In genomic region chr22:42754658-42755057, GRCh38 we compare ENCODE assay signal across 13 cellular contexts. TPM values are rescaled to one million over a fixed set of nuclear protein-coding genes. Genes with fewer than 3 reads are reported as not detected.
DNase-seq lines count a peak whose midpoint lies in the region; ATAC-seq, FAIRE-seq and TF ChIP-seq lines count a peak whose summit lies in the region.
"Had no signal": no experiment of that assay in that cellular context is flagged by ENCODE, and none has a peak within 500 bp of the region (broad histone marks: within the 10 kb centered on the region; RNA-seq: fewer than 3 reads in every experiment).

No MANE protein-coding gene starts in this region.

- peak; percentile 11; the same call in 1 of the 2 replicates for TF ChIP-seq RAD21 in IMR-90 (IDR thresholded peaks at IDR 0.05; ENCODE audit: low read length)

- no peak overlapping the region for H3K27ac Mint-ChIP-seq in astrocyte (ENCODE audit: unreplicated experiment)
- H3K27ac Mint-ChIP-seq: IgD-negative memory B cell; stimulated activated naive CD8-positive, alpha-beta T cell treated with anti-CD3 and anti-CD28 coated beads, Interleukin-15, Interleukin-2, amounts not matched to agents 100 ng/mL and 50 ng/mL, for 24 hours had no signal

- H4K20me1 ChIP-seq in IMR-90 (ENCODE audit: insufficient read depth, low read length), result no peaks in the 10 kb centered on the region
- H4K20me1 ChIP-seq in astrocyte (ENCODE audit: insufficient read depth, low read length), result no peaks in the 10 kb centered on the region

- H3K9ac ChIP-seq in IMR-90 (ENCODE audit: low read depth, low read length), result no peak overlapping the region
- H3K9ac ChIP-seq in astrocyte (ENCODE audit: low read length), result no peak overlapping the region

- 0 out of 2 replicates have a peak overlapping the region, but pooled peaks have one; percentile 18 for H3K56ac ChIP-seq in IMR-90 (ENCODE audit: extremely low read depth, insufficient read depth, low read length)

- H3K4ac ChIP-seq in IMR-90 (ENCODE audit: low read depth, low read length), result peak overlapping the region; percentile 34

- no peak overlapping the region for H4K5ac ChIP-seq in IMR-90 (ENCODE audit: low read depth, low read length)

- H3K9me3 ChIP-seq in IMR-90 (ENCODE audit: control insufficient read depth, insufficient read depth, low read length) (no peaks in the 10 kb centered on the region), astrocyte (ENCODE audit: insufficient read depth, low read depth, low read length) (no peaks in the 10 kb centered on the region), right cardiac atrium (ENCODE audit: control insufficient read depth, low read length) (no peaks in the 10 kb centered on the region)
- H3K9me3 ChIP-seq: gastrocnemius medialis had no signal

- peak overlapping the region; percentile 42 for H2BK5ac ChIP-seq in IMR-90 (ENCODE audit: low read depth, low read length, poor library complexity, severe bottlenecking)

- H3K4me3 Mint-ChIP-seq in astrocyte (ENCODE audit: unreplicated experiment), result no peak overlapping the region
- H3K4me3 Mint-ChIP-seq: IgD-negative memory B cell; stimulated activated naive CD8-positive, alpha-beta T cell treated with anti-CD3 and anti-CD28 coated beads, Interleukin-15, Interleukin-2, amounts not matched to agents 100 ng/mL and 50 ng/mL, for 24 hours had no signal

- peak; percentile 92 for DNase-seq in IMR-90
- peak; percentile 97 for DNase-seq in astrocyte (ENCODE audit: low read depth)
- DNase-seq in right cardiac atrium, result peak; percentile 44 to 75 (median 71)
- peak; percentile 30 for DNase-seq in urothelium cell line (ENCODE audit: low spot score)
- no peak for DNase-seq in dorsolateral prefrontal cortex
- no peak for DNase-seq in activated CD8-positive, alpha-beta memory T cell treated with anti-CD3 and anti-CD28 coated beads, Interleukin-2, amount 50 U/mL, for 4 hours
- no peak for DNase-seq in ureter (ENCODE audit: low spot score)
- DNase-seq: amniotic stem cell; gastrocnemius medialis; naive B cell; stimulated activated CD4-positive, alpha-beta T cell treated with anti-CD3 and anti-CD28 coated beads, Interleukin-15, amount 100 ng/mL, for 24 hours had no signal

- ATAC-seq in IMR-90 (ENCODE audit: low read depth) (peak; percentile 57), right cardiac atrium (peak; percentile 28 to 51)
- ATAC-seq: gastrocnemius medialis had no signal

- H3K4me2 ChIP-seq in IMR-90 (ENCODE audit: low read depth, low read length) (no peak overlapping the region), astrocyte (ENCODE audit: low read length) (no peak overlapping the region)

- H3K27ac ChIP-seq in IMR-90 (ENCODE audit: insufficient read depth, low read length) (peak overlapping the region; percentile 32; the same call in 1 of the 2 replicates), astrocyte (ENCODE audit: low read depth, low read length) (no peak overlapping the region), right cardiac atrium (ENCODE audit: low read length) (peak overlapping the region; percentile 51), dorsolateral prefrontal cortex (no peak overlapping the region)
- H3K27ac ChIP-seq: gastrocnemius medialis had no signal

- no peaks in the 10 kb centered on the region for H3K4me1 Mint-ChIP-seq in astrocyte (ENCODE audit: low read depth, unreplicated experiment)

- H3K27me3 Mint-ChIP-seq in astrocyte (ENCODE audit: low read depth, unreplicated experiment), result peaks cover 9% of the 10 kb centered on the region
- H3K27me3 Mint-ChIP-seq: stimulated activated naive CD8-positive, alpha-beta T cell treated with anti-CD3 and anti-CD28 coated beads, Interleukin-15, Interleukin-2, amounts not matched to agents 100 ng/mL and 50 ng/mL, for 24 hours had no signal

- dilution Hi-C loops in IMR-90 (cut with HindIII; ENCODE audit: low sequenced_read_pairs, unreplicated experiment), result no loop called here

- in situ Hi-C loops in IMR-90 (cut with MboI; ENCODE audit: low sequenced_read_pairs), result no loop called here

- H3K14ac ChIP-seq in IMR-90 (replicated peaks; ENCODE audit: low read depth, low read length), result no peak overlapping the region

- H3K79me2 ChIP-seq in astrocyte (ENCODE audit: insufficient read depth, low read length), result no peaks in the 10 kb centered on the region

- H3K4me3 ChIP-seq in IMR-90 (ENCODE audit: insufficient read depth, low read depth, low read length) (no peak overlapping the region), astrocyte (ENCODE audit: insufficient read depth, low read depth, low read length) (no peak overlapping the region), right cardiac atrium (ENCODE audit: low read length) (no peak overlapping the region), dorsolateral prefrontal cortex (no peak overlapping the region)
- H3K4me3 ChIP-seq: gastrocnemius medialis had no signal

- H3K9me1 ChIP-seq in IMR-90 (ENCODE audit: insufficient read depth, low read length), result peaks cover 17% of the 10 kb centered on the region

- H3K4me1 ChIP-seq in IMR-90 (ENCODE audit: control insufficient read depth, insufficient read depth, low read length) (peaks cover 26% of the 10 kb centered on the region), astrocyte (ENCODE audit: insufficient read depth, low read length) (peaks cover 23% of the 10 kb centered on the region), right cardiac atrium (ENCODE audit: control insufficient read depth, insufficient read depth, low read length) (peaks cover 4% of the 10 kb centered on the region)

- peak; percentile 72 for FAIRE-seq in astrocyte (lab: Jason Lieb, UNC)
- peak; percentile 92 for FAIRE-seq in urothelium cell line (lab: Jason Lieb, UNC)

- CTCF ChIA-PET in IMR-90 (lab: Yijun Ruan, JAX), result interaction anchor here (0.6 kb wide), 1 partner anchor 24 kb away, joined by 3 read pairs; no protein-coding TSS in a partner anchor

- no peak for TF ChIP-seq CTCF in IMR-90 (conservative IDR thresholded peaks at IDR 0.05; ENCODE audit: low read depth, low read length)
- no peak for TF ChIP-seq CTCF in astrocyte (IDR thresholded peaks at IDR 0.05; ENCODE audit: insufficient read depth, low read depth, low read length)
- no peak for TF ChIP-seq CTCF in dorsolateral prefrontal cortex (IDR thresholded peaks at IDR 0.05 in 54 of 56, conservative IDR thresholded peaks at IDR 0.05 in 2 of 56; ENCODE audit: low read depth in 1 of 56, partially characterized antibody in 56 of 56)

- TF ChIP-seq POLR2A in IMR-90 (IDR thresholded peaks at IDR 0.05; ENCODE audit: low read depth, low read length), result no peak

- H3K36me3 ChIP-seq in IMR-90 (ENCODE audit: control insufficient read depth, insufficient read depth, low read length), result no peaks in the 10 kb centered on the region
- no peaks in the 10 kb centered on the region for H3K36me3 ChIP-seq in astrocyte (ENCODE audit: insufficient read depth, low read length)
- H3K36me3 ChIP-seq: gastrocnemius medialis had no signal

- H3K79me1 ChIP-seq in IMR-90 (ENCODE audit: low read depth in 1 of 2, low read length in 2 of 2), result no peaks in the 10 kb centered on the region

- peak overlapping the region in 1 of 2 experiments; percentile 7; a peak in 2 of 4 replicates for H4K8ac ChIP-seq in IMR-90 (ENCODE audit: low read depth in 2 of 2, low read length in 2 of 2)

- H2AK5ac ChIP-seq in IMR-90 (ENCODE audit: low read depth, low read length), result peak overlapping the region; percentile 37

- peak overlapping the region; percentile 5; the same call in 1 of the 3 replicates for H2BK15ac ChIP-seq in IMR-90 (ENCODE audit: low read depth, low read length)

- no peaks in the 10 kb centered on the region for H3K36me3 Mint-ChIP-seq in astrocyte (ENCODE audit: low read depth, unreplicated experiment)
- H3K36me3 Mint-ChIP-seq: naive B cell had no signal

- H3K18ac ChIP-seq in IMR-90 (ENCODE audit: low read depth, low read length), result no peak overlapping the region

- H2AK9ac ChIP-seq in IMR-90 (replicated peaks; ENCODE audit: low read depth, low read length, poor library complexity), result peak overlapping the region; percentile 72

- peak overlapping the region; percentile 33 for H2BK120ac ChIP-seq in IMR-90 (ENCODE audit: low read depth, low read length)

- POLR2A ChIA-PET in IMR-90 (lab: Charles Lee; ENCODE audit: unreplicated experiment), result no interaction called here

- BruUV-seq in IMR-90 (replicated peaks; lab: Mats Ljungman, UMichigan), result no TSS peak

- no peaks in the 10 kb centered on the region for H3K9me3 Mint-ChIP-seq in astrocyte (ENCODE audit: unreplicated experiment)
- H3K9me3 Mint-ChIP-seq: naive B cell; stimulated activated naive CD8-positive, alpha-beta T cell treated with anti-CD3 and anti-CD28 coated beads, Interleukin-15, Interleukin-2, amounts not matched to agents 100 ng/mL and 50 ng/mL, for 24 hours had no signal

- H4K91ac ChIP-seq in IMR-90 (ENCODE audit: insufficient read depth, low read depth, low read length), result peak overlapping the region; percentile 0

- WGBS in IMR-90 (ENCODE audit: extremely low coverage in 2 of 2, insufficient read length in 1 of 2), 2 experiments, result 20% methylated on average over 1 of the region's 6 CpGs; no CpG with 5 or more reads in 1 of the 2 experiments
- WGBS in right cardiac atrium, result 51% methylated on average over 6 of the region's 6 CpGs

- H2AFZ ChIP-seq in IMR-90 (replicated peaks; ENCODE audit: low read length, poor library complexity), result peak overlapping the region; percentile 84
- H2AFZ ChIP-seq in astrocyte (ENCODE audit: low read depth, low read length), result no peak overlapping the region

- peak overlapping the region; percentile 65 for H2BK20ac ChIP-seq in IMR-90 (ENCODE audit: low read depth, low read length)

- H3K27me3 ChIP-seq in IMR-90 (ENCODE audit: control insufficient read depth, insufficient read depth, low read length) (no peaks in the 10 kb centered on the region), astrocyte (ENCODE audit: insufficient read depth, low read length) (no peaks in the 10 kb centered on the region), right cardiac atrium (ENCODE audit: control insufficient read depth, insufficient read depth) (no peaks in the 10 kb centered on the region), dorsolateral prefrontal cortex (peaks cover 0 to 3% (median 0%) of the 10 kb centered on the region in 45 donors)
- H3K27me3 ChIP-seq: gastrocnemius medialis had no signal

- no peak overlapping the region for H3K23ac ChIP-seq in IMR-90 (ENCODE audit: low read depth, low read length)

- intact Hi-C loops in IMR-90 (cut with micrococcal nuclease) (no loop called here), right cardiac atrium (cut with DNase I) (no loop called here), dorsolateral prefrontal cortex (cut with DNase I) (no loop called here)

TF ChIP-seq in IMR-90, 13 proteins besides CTCF, POLR2A, EP300 and RAD21 (continues in another document):
- TF ChIP-seq BHLHE40 (IDR thresholded peaks at IDR 0.05; ENCODE audit: low read depth, low read length), result peak; percentile 35; the same call in 1 of the 2 replicates

RNA-seq across cellular contexts. Expression of gene A4GALT, which starts 34.0 kb away (rescaled TPM):
- 1.6 and 1.9 TPM in 2 replicates for total RNA-seq in IMR-90 (2012; rRNA removed)
- 6.1 and 6.3 TPM in 2 replicates for polyA plus RNA-seq in IMR-90 (2012; rRNA removed)
- polyA plus RNA-seq in IMR-90 (2012; cell fraction: cytosol; rRNA removed), result 3.4 and 8.7 TPM in 2 replicates
- polyA plus RNA-seq in IMR-90 (2012; cell fraction: nucleus; rRNA removed; ENCODE audit: low replicate concordance), result 3.6 and 6.1 TPM in 2 replicates
- 1.6 and 1.9 TPM in 2 replicates for total RNA-seq in astrocyte
- 100 to 1,000 TPM in 1 of 4 donors, 10 to 100 TPM in 3; 74.3 to 103 (median 86.8) TPM for total RNA-seq in right cardiac atrium
- polyA plus RNA-seq in right cardiac atrium, result 66.3 TPM
- 10 to 100 TPM in 32 of 120 experiments, 1 to 10 TPM in 88; 1.8 to 24.5 (median 7.7) TPM for total RNA-seq in dorsolateral prefrontal cortex
- total RNA-seq in ureter, result 57.9 TPM
- polyA plus RNA-seq: IgD-negative memory B cell had no signal

Comparison
In these comparisons a context has a peak if more than half of its experiments do, and no peak if none do; other contexts are left out.
1. DNase-seq: peak in IMR-90 (single experiment), astrocyte (single experiment), right cardiac atrium (3 of 3) and urothelium cell line (single experiment); none in dorsolateral prefrontal cortex (0 of 10), activated CD8-positive, alpha-beta memory T cell treated with anti-CD3 and anti-CD28 coated beads, Interleukin-2, amount 50 U/mL, for 4 hours (single experiment) and ureter (single experiment).
2. H3K27ac ChIP-seq: peak in IMR-90 (single experiment) and right cardiac atrium (single experiment); none in astrocyte (single experiment) and dorsolateral prefrontal cortex (0 of 59).